In the genomic region with DNA sequence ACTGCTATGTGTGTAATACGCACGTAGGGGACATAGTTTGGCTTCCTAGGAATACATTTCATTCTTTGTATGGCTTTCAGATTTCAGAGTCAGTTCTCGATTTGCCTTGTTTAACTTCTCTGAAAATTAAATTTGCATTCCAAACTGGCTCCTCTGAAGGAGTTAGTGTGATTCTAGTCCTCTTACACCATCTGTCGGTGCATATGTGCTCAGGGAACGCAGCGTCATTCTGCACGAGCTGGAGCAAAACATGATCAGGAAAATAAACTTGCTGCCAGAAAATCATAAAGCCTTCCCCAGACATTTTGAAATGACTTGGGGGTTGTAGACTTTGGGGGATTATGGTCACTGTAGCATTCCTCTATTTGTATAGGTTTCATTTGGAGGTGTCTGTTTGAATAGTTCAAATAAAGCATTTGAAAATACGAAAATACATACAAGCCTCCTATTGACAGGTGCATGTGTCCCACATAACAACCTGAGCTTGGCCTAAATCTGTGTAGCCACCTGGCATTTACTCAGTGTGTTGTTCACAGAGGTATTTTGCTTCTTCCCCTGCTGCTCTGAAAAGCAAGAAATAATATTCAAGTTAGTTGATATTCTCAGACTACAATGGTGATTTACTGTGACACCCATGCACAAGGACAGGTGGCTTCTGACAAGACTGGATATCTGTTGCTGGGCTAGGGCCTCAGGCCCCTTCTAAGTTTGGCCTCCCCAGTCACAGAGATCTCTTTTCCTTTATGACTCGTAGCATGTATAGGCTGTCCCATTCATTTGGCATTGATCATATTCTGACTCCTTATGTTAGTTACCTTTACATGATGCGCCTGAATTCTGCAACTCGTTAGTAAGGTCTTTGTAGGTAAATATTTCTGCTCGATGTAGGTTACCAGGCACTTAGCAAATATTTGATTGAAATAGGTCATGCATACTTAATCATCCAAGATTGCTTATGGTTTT, we compare ENCODE assay signal across 9 cellular contexts.
DNase-seq lines count a peak whose midpoint lies in the region; ATAC-seq, FAIRE-seq and TF ChIP-seq lines count a peak whose summit lies in the region.
"Had no signal": no experiment of that assay in that cellular context is flagged by ENCODE, and none has a peak within 500 bp of the region (broad histone marks: within the 10 kb centered on the region; RNA-seq: fewer than 3 reads in every experiment).

No MANE protein-coding gene starts in this region.

- TF ChIP-seq POLR2A in GM12892 (IDR thresholded peaks at IDR 0.05; ENCODE audit: low read depth, low read length), result no peak
- TF ChIP-seq POLR2A in esophagus squamous epithelium (IDR thresholded peaks at IDR 0.05), result no peak

- intact Hi-C loops in esophagus squamous epithelium (cut with DNase I), result no loop called here

- TF ChIP-seq CTCF in OCI-LY1 (IDR thresholded peaks at IDR 0.05; ENCODE audit: low read length) (peak; percentile 53; the same call in 1 of the 2 replicates), esophagus squamous epithelium (IDR thresholded peaks at IDR 0.05) (peak in 5 of 6 experiments; percentile 20 to 43 (median 35))

- peaks cover 59% of the 10 kb centered on the region for H3K4me1 ChIP-seq in OCI-LY1 (ENCODE audit: insufficient read depth, low read length, severe bottlenecking)
- H3K4me1 ChIP-seq in esophagus squamous epithelium, result no peaks in the 10 kb centered on the region

- no peaks in the 10 kb centered on the region for H3K9me2 ChIP-seq in OCI-LY1 (ENCODE audit: low read depth, low read length)

- H3K27me3 ChIP-seq in OCI-LY1 (ENCODE audit: insufficient read depth, low read length), result no peaks in the 10 kb centered on the region
- no peaks in the 10 kb centered on the region for H3K27me3 ChIP-seq in esophagus squamous epithelium

- H3K79me2 ChIP-seq in OCI-LY1 (ENCODE audit: insufficient read depth, low read length), result 0 out of 2 replicates have a peak, but pooled peaks cover 4% of the 10 kb centered on the region

- H3F3A ChIP-seq in OCI-LY1 (ENCODE audit: insufficient read depth, low read length), result no peaks in the 10 kb centered on the region

- H2AFZ ChIP-seq in OCI-LY1 (ENCODE audit: low read length), result no peak overlapping the region

- peaks cover 84% of the 10 kb centered on the region for H3K36me3 ChIP-seq in OCI-LY1 (ENCODE audit: insufficient read depth, low read length)
- peaks cover 0 to 46% (median 0%) of the 10 kb centered on the region in 3 donors for H3K36me3 ChIP-seq in esophagus squamous epithelium

- no peaks in the 10 kb centered on the region for H4K20me1 ChIP-seq in OCI-LY1 (ENCODE audit: insufficient read depth, low read length)

- FAIRE-seq in GM12892 (lab: Jason Lieb, UNC), result peak; percentile 58

- H3K4me3 ChIP-seq in OCI-LY1 (ENCODE audit: low read depth, low read length, poor library complexity, severe bottlenecking) (no peak overlapping the region), esophagus squamous epithelium (no peak overlapping the region)

- DNase-seq in GM12892 (ENCODE audit: insufficient read length), result no peak
- no peak for DNase-seq in esophagus squamous epithelium (lab: John Stamatoyannopoulos, UW)
- peak; percentile 26 for DNase-seq in putamen (ENCODE audit: low spot score)
- DNase-seq: trophoblast cell had no signal

- no peak overlapping the region; the same call in 1 of the 2 replicates for H3K9ac ChIP-seq in OCI-LY1 (ENCODE audit: low read length)

- 63 to 76% methylated on average over 12 of the region's 12 CpGs for WGBS in esophagus squamous epithelium, 2 donors

- no peak for ATAC-seq in GM19452 (IDR thresholded peaks at IDR 0.05; ENCODE audit: unreplicated experiment)
- ATAC-seq in GM19463 (IDR thresholded peaks at IDR 0.05; ENCODE audit: unreplicated experiment), result no peak
- no peak for ATAC-seq in HG02678 (IDR thresholded peaks at IDR 0.05; ENCODE audit: unreplicated experiment)
- no peak for ATAC-seq in HG03342 (IDR thresholded peaks at IDR 0.05; ENCODE audit: unreplicated experiment)

- H3K4me2 ChIP-seq in OCI-LY1 (ENCODE audit: low read length), result peak overlapping the region; percentile 51; the same call in 1 of the 2 replicates

- H3K9me3 ChIP-seq in OCI-LY1 (ENCODE audit: low read length) (no peaks in the 10 kb centered on the region; the same call in 1 of the 2 replicates), esophagus squamous epithelium (peaks cover 0 to 9% (median 0%) of the 10 kb centered on the region in 3 donors)

- H3K27ac ChIP-seq in OCI-LY1 (ENCODE audit: low read depth, low read length, poor library complexity, severe bottlenecking), result peak overlapping the region; percentile 75
- H3K27ac ChIP-seq in esophagus squamous epithelium, result no peak overlapping the region
